Comparison of ENCODE assay signal across 12 cellular contexts in genomic region chr2:112540906-112541305, GRCh38. TPM values are rescaled to one million over a fixed set of nuclear protein-coding genes. Genes with fewer than 3 reads are reported as not detected.
DNase-seq lines count a peak whose midpoint lies in the region; ATAC-seq, FAIRE-seq and TF ChIP-seq lines count a peak whose summit lies in the region.
"Had no signal": no experiment of that assay in that cellular context is flagged by ENCODE, and none has a peak within 500 bp of the region (broad histone marks: within the 10 kb centered on the region; RNA-seq: fewer than 3 reads in every experiment).

No MANE protein-coding gene starts in this region.

- H3K14ac ChIP-seq in mesenchymal stem cell (ENCODE audit: low read length in 2 of 2), result no peak overlapping the region

- POLR2A ChIA-PET in A549 (lab: Yijun Ruan, JAX), result interaction anchor here (0.7 kb wide), 1 partner anchor 643 kb away, joined by 4 read pairs; no protein-coding TSS in a partner anchor
- POLR2A ChIA-PET in PC-3 (lab: Charles Lee; ENCODE audit: unreplicated experiment), result no interaction called here

- TF ChIP-seq POLR2A in A549 (IDR thresholded peaks at IDR 0.05; ENCODE audit: low read length), result no peak

- 0 out of 2 replicates have a peak overlapping the region, but pooled peaks have one; percentile 89 for H3K9ac ChIP-seq in PC-3 (ENCODE audit: low read length)
- peak overlapping the region; percentile 96 for H3K9ac ChIP-seq in mesenchymal stem cell (ENCODE audit: low read length)

- no peak for TF ChIP-seq RAD21 in A549 (conservative IDR thresholded peaks at IDR 0.05 in 1 of 2, IDR thresholded peaks at IDR 0.05 in 1 of 2)

- H3K27ac ChIP-seq in A549 (peak overlapping the region in 1 of 2 experiments; percentile 96; a peak in 4 of 6 replicates), PC-3 (ENCODE audit: low read length) (no peak overlapping the region), mesenchymal stem cell (ENCODE audit: low read length, poor library complexity, severe bottlenecking) (no peak overlapping the region), brain microvascular endothelial cell (no peak overlapping the region)

- H3K18ac ChIP-seq in mesenchymal stem cell (ENCODE audit: low read depth in 1 of 2, low read length in 2 of 2), result no peak overlapping the region

- no peak overlapping the region for H4K8ac ChIP-seq in mesenchymal stem cell (ENCODE audit: low read length)

- no peaks in the 10 kb centered on the region for H3F3A ChIP-seq in PC-3 (ENCODE audit: low read length, unreplicated experiment)

- FAIRE-seq in A549 (lab: Jason Lieb, UNC), result no peak
- FAIRE-seq: HTR-8/SVneo had no signal

- CTCF ChIA-PET in A549 (lab: Yijun Ruan, JAX) (interaction anchor here (1.3 kb wide), 1 partner anchor 60 kb away, joined by 6 read pairs; no protein-coding TSS in a partner anchor), PC-3 (lab: Charles Lee) (no interaction called here)

- H2AFZ ChIP-seq in PC-3 (ENCODE audit: low read length) (peak overlapping the region; percentile 99; the same call in 1 of the 2 replicates), mesenchymal stem cell (ENCODE audit: low read depth, low read length) (no peak overlapping the region)

- H3K27me3 ChIP-seq in PC-3 (ENCODE audit: low read length) (no peaks in the 10 kb centered on the region), mesenchymal stem cell (ENCODE audit: control insufficient read depth in 1 of 2, insufficient read depth in 1 of 2, low read length in 2 of 2) (no peaks in the 10 kb centered on the region), brain microvascular endothelial cell (replicated peaks) (no peaks in the 10 kb centered on the region)
- H3K27me3 ChIP-seq: SJCRH30 had no signal

- peaks cover 1% of the 10 kb centered on the region for H3K36me3 ChIP-seq in PC-3 (ENCODE audit: low read depth, low read length)
- H3K36me3 ChIP-seq in mesenchymal stem cell (ENCODE audit: control insufficient read depth in 1 of 2, insufficient read depth in 2 of 2, low read depth in 1 of 2, low read length in 2 of 2), result peaks cover 0 to 9% of the 10 kb centered on the region in 2 experiments
- peaks cover under 1% of the 10 kb centered on the region for H3K36me3 ChIP-seq in brain microvascular endothelial cell (replicated peaks)

- H3K4me1 ChIP-seq in A549 (peaks cover 23% of the 10 kb centered on the region; the same call in 2 of the 3 replicates), PC-3 (ENCODE audit: insufficient read depth, low read length) (peaks cover 16% of the 10 kb centered on the region), mesenchymal stem cell (ENCODE audit: control insufficient read depth, insufficient read depth, low read depth, low read length) (peaks cover 7% of the 10 kb centered on the region)
- H3K4me1 ChIP-seq: SJCRH30 had no signal

- in situ Hi-C loops in brain microvascular endothelial cell (cut with HindIII; ENCODE audit: low pct_ligation_motif_present, low sequenced_read_pairs), result no loop called here

- H2BK15ac ChIP-seq in mesenchymal stem cell (ENCODE audit: low read depth, poor library complexity, severe bottlenecking), result no peak overlapping the region

- H3K79me2 ChIP-seq in PC-3 (ENCODE audit: low read length), result peaks cover 38% of the 10 kb centered on the region

- peaks cover 16% of the 10 kb centered on the region for H4K20me1 ChIP-seq in PC-3 (ENCODE audit: low read length)

- H3K79me1 ChIP-seq in mesenchymal stem cell (replicated peaks; ENCODE audit: low read length, poor library complexity, severe bottlenecking), result peaks cover 9% of the 10 kb centered on the region

- no peaks in the 10 kb centered on the region for H3K9me3 ChIP-seq in A549
- H3K9me3 ChIP-seq in PC-3 (ENCODE audit: low read length), result no peaks in the 10 kb centered on the region
- H3K9me3 ChIP-seq in mesenchymal stem cell (ENCODE audit: control insufficient read depth, low read length), result no peaks in the 10 kb centered on the region
- H3K9me3 ChIP-seq: SJCRH30 had no signal

- no peak overlapping the region for H4K91ac ChIP-seq in mesenchymal stem cell (ENCODE audit: low read length)

- no peak for TF ChIP-seq CTCF in A549 (IDR thresholded peaks at IDR 0.05)
- no peak for TF ChIP-seq CTCF in PC-3 (conservative IDR thresholded peaks at IDR 0.05; ENCODE audit: low read depth, low read length)
- no peak for TF ChIP-seq CTCF in brain microvascular endothelial cell (IDR thresholded peaks at IDR 0.05; ENCODE audit: low read depth, low read length, missing control alignments)

- H3K4ac ChIP-seq in mesenchymal stem cell (ENCODE audit: low read depth in 1 of 2, low read length in 2 of 2), result no peak overlapping the region

- peak overlapping the region; percentile 82 for H3K4me2 ChIP-seq in A549
- peak overlapping the region; percentile 85 for H3K4me2 ChIP-seq in PC-3 (ENCODE audit: low read length)
- no peak overlapping the region for H3K4me2 ChIP-seq in mesenchymal stem cell (ENCODE audit: low read length, poor library complexity, severe bottlenecking)

- no peak overlapping the region for H3K4me3 ChIP-seq in A549
- H3K4me3 ChIP-seq in GM08714 (ENCODE audit: low read length), result peak overlapping the region; percentile 97; the same call in 1 of the 2 replicates
- peak overlapping the region; percentile 84 for H3K4me3 ChIP-seq in PC-3 (ENCODE audit: low read length)
- H3K4me3 ChIP-seq in mesenchymal stem cell (ENCODE audit: insufficient read depth in 1 of 2, low read depth in 1 of 2, low read length in 2 of 2), result peak overlapping the region in 1 of 2 experiments; percentile 99
- H3K4me3 ChIP-seq in brain microvascular endothelial cell (ENCODE audit: low read depth, low read length), result no peak overlapping the region

- no TSS peak for BruUV-seq in PC-3 (replicated peaks; lab: Mats Ljungman, UMichigan)

- ATAC-seq in A549 (no peak), PC-3 (no peak), GM19455 (IDR thresholded peaks at IDR 0.05; ENCODE audit: unreplicated experiment) (no peak)

- TF ChIP-seq EP300 in A549 (IDR thresholded peaks at IDR 0.05), result no peak

- H2BK120ac ChIP-seq in mesenchymal stem cell (ENCODE audit: low read depth, low read length), result no peak overlapping the region

- no peak overlapping the region for H2AK5ac ChIP-seq in mesenchymal stem cell (ENCODE audit: low read length, severe bottlenecking)

- H2BK5ac ChIP-seq in mesenchymal stem cell (ENCODE audit: low read depth, low read length, poor library complexity, severe bottlenecking), result no peak overlapping the region

- H3K23ac ChIP-seq in mesenchymal stem cell (ENCODE audit: low read length in 2 of 2), result no peak overlapping the region

- H3K9me2 ChIP-seq in PC-3 (replicated peaks; ENCODE audit: low read length), result no peaks in the 10 kb centered on the region

- no peak overlapping the region for H2BK12ac ChIP-seq in mesenchymal stem cell (ENCODE audit: low read length in 2 of 2)

- DNase-seq in A549 (ENCODE audit: low read depth in 1 of 2, low spot score in 1 of 2) (no peak), PC-3 (no peak), mesenchymal stem cell (no peak), GDM1 (lab: John Stamatoyannopoulos, UW) (no peak), hippocampal formation (lab: John Stamatoyannopoulos, UW) (no peak), brain microvascular endothelial cell (no peak)
- DNase-seq: activated naive CD8-positive, alpha-beta T cell treated with anti-CD3 and anti-CD28 coated beads, Interleukin-2, amount 10 ng/mL, durations not matched to agents 7 days and 5 days; NCI-H524 treated with DMSO at 0.1 percent for 48 hours had no signal

- 60% methylated on average over 2 of the region's 2 CpGs for WGBS in A549 (ENCODE audit: missing lambda C conversion rate)
- WGBS in mesenchymal stem cell, result no CpG with 5 or more reads among the region's 2 CpGs

- intact Hi-C loops in PC-3 (cut with micrococcal nuclease), result no loop called here

TF ChIP-seq in A549, 52 proteins besides CTCF, POLR2A, EP300 and RAD21:
- TF ChIP-seq, protein P1, sequence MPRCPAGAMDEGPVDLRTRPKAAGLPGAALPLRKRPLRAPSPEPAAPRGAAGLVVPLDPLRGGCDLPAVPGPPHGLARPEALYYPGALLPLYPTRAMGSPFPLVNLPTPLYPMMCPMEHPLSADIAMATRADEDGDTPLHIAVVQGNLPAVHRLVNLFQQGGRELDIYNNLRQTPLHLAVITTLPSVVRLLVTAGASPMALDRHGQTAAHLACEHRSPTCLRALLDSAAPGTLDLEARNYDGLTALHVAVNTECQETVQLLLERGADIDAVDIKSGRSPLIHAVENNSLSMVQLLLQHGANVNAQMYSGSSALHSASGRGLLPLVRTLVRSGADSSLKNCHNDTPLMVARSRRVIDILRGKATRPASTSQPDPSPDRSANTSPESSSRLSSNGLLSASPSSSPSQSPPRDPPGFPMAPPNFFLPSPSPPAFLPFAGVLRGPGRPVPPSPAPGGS (IDR thresholded peaks at IDR 0.05), result no peak
- no peak for TF ChIP-seq TFCP2L1 (CRISPR knock-in tag; IDR thresholded peaks at IDR 0.05)
- no peak for TF ChIP-seq HEYL (CRISPR knock-in tag; IDR thresholded peaks at IDR 0.05)
- TF ChIP-seq CHD2 (IDR thresholded peaks at IDR 0.05; ENCODE audit: low read length, partially characterized antibody), result no peak
- no peak for TF ChIP-seq NR3C1 (IDR thresholded peaks at IDR 0.05)
- no peak for TF ChIP-seq JUNB (IDR thresholded peaks at IDR 0.05)
TF ChIP-seq in A549: peak in this region for 0.

RNA-seq across cellular contexts. Expression of gene POLR1B, which starts 1.4 kb away (rescaled TPM):
- polyA plus RNA-seq in A549 (2011; rRNA removed) (41.2 and 50.7 TPM in 2 replicates), A549 (2017; fragmentation: RNase III; extraction: RNeasy Plus Mini Kit Qiagen cat#74134 plus additional on column Dnase treatment) (18.9 to 20.6 TPM (median 19.0 TPM) in 3 replicates)
- polyA plus RNA-seq in A549 (2012; cell fraction: cytosol; rRNA removed), result 11.4 and 12.9 TPM in 2 replicates
- 24.6 and 35.2 TPM in 2 replicates for polyA plus RNA-seq in A549 (2012; cell fraction: nucleus; rRNA removed)
- polyA minus RNA-seq in A549 (2011; rRNA and poly(A)+ RNA removed), result 83.6 and 118 TPM in 2 replicates
- total RNA-seq in PC-3 (2014; rRNA removed), result 31.6 and 31.7 TPM in 2 replicates
- 4.4 TPM for polyA plus RNA-seq in mesenchymal stem cell (2013, experiment 1 of 2)
- polyA plus RNA-seq in mesenchymal stem cell (2013, experiment 2 of 2), result 3.5 TPM

RNA-seq across cellular contexts. Expression of gene CHCHD5, which starts 43.5 kb away (rescaled TPM):
- polyA plus RNA-seq in A549 (2011; rRNA removed) (15.0 and 17.6 TPM in 2 replicates), A549 (2017; fragmentation: RNase III; extraction: RNeasy Plus Mini Kit Qiagen cat#74134 plus additional on column Dnase treatment) (61.4 to 62.4 TPM (median 62.0 TPM) in 3 replicates)
- 108 and 116 TPM in 2 replicates for polyA plus RNA-seq in A549 (2012; cell fraction: cytosol; rRNA removed)
- polyA plus RNA-seq in A549 (2012; cell fraction: nucleus; rRNA removed), result 67.2 and 94.2 TPM in 2 replicates
- polyA minus RNA-seq in A549 (2011; rRNA and poly(A)+ RNA removed), result 8.8 and 18.3 TPM in 2 replicates
- 25.4 and 27.9 TPM in 2 replicates for total RNA-seq in PC-3 (2014; rRNA removed)
- polyA plus RNA-seq in mesenchymal stem cell (2013, experiment 1 of 2), result 25.0 TPM
- 24.5 TPM for polyA plus RNA-seq in mesenchymal stem cell (2013, experiment 2 of 2)

RNA-seq across cellular contexts. Expression of gene TTL, which starts 59.0 kb away (rescaled TPM):
- 29.7 and 39.0 TPM in 2 replicates for polyA plus RNA-seq in A549 (2011; rRNA removed)
- 9.2 and 11.8 TPM in 2 replicates for polyA plus RNA-seq in A549 (2012; cell fraction: cytosol; rRNA removed)
- polyA plus RNA-seq in A549 (2012; cell fraction: nucleus; rRNA removed), result 12.8 and 20.8 TPM in 2 replicates
- polyA plus RNA-seq in A549 (2017; fragmentation: RNase III; extraction: RNeasy Plus Mini Kit Qiagen cat#74134 plus additional on column Dnase treatment), result 29.8 to 33.1 TPM (median 31.3 TPM) in 3 replicates
- 34.0 and 42.1 TPM in 2 replicates for polyA minus RNA-seq in A549 (2011; rRNA and poly(A)+ RNA removed)
- total RNA-seq in PC-3 (2014; rRNA removed), result 31.4 and 33.5 TPM in 2 replicates
- polyA plus RNA-seq in mesenchymal stem cell (2013, experiment 1 of 2), result 28.0 TPM
- 27.8 TPM for polyA plus RNA-seq in mesenchymal stem cell (2013, experiment 2 of 2)

Comparison
In these comparisons a context has a peak if more than half of its experiments do, and no peak if none do; other contexts are left out.
1. H3K4me3 ChIP-seq: peak in GM08714 (single experiment) and PC-3 (single experiment); none in A549 (single experiment) and brain microvascular endothelial cell (single experiment).